ENCODE assay signal across 1 cellular context in the genomic region with DNA sequence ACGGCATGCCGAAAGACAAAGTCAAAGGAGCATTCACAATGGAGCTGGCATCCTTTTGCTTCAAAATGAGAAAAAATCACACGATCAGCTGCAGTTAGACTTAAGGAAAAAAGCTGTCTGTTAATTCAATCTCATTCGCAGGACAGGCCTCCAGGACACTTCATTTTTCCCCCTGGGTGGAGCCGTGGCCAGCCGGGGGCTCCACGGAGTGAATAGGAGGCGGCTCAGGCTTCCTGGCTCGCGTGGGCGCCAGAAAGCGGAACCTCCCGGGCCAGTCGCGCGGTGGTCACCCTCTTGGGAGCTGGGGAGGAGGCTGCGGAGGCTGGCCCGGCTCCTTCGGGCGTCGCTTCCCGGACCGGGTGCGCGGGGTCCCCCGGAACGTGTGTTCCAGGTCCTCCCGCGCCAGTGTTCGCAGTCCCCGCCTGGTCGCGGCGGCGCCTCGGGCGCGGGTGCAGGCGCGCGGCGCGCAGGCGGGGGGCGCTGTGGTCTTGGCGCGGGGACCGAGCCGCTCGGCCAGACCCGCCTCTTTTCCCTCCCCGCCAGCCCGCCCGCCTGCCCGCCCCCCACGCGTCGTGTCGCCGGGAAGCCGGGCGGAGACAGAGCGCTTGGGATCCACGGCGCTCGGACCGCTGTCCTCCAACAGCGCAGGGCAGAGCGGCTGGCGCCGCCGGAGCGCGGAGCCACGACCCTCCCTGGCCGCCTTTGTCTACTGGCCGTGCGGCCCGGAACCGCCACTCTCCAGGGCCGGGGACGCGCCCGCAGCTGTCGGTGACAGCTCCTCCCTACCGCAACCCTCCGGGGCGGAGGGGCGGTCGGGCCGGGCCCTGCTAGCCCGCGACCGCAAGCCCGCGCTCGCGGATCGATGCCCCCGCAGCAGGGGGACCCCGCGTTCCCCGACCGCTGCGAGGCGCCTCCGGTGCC.
TF ChIP-seq lines count a peak whose summit lies in the region.

A gene (plus strand): TSS at position 599 of the 921 bp plus-strand sequence. CDS start 264 bp downstream, at position 863.

TF ChIP-seq in HepG2, 621 proteins besides CTCF, POLR2A, EP300 and RAD21 (continued from another document and continues in another):
- TF ChIP-seq, protein P1, sequence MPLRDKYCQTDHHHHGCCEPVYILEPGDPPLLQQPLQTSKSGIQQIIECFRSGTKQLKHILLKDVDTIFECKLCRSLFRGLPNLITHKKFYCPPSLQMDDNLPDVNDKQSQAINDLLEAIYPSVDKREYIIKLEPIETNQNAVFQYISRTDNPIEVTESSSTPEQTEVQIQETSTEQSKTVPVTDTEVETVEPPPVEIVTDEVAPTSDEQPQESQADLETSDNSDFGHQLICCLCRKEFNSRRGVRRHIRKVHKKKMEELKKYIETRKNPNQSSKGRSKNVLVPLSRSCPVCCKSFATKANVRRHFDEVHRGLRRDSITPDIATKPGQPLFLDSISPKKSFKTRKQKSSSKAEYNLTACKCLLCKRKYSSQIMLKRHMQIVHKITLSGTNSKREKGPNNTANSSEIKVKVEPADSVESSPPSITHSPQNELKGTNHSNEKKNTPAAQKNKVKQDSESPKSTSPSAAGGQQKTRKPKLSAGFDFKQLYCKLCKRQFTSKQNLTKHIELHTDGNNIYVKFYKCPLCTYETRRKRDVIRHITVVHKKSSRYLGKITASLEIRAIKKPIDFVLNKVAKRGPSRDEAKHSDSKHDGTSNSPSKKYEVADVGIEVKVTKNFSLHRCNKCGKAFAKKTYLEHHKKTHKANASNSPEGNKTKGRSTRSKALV (CRISPR knock-in tag; IDR thresholded peaks at IDR 0.05), result peak; percentile 39; the same call in 1 of the 2 replicates
- TF ChIP-seq ZNF431 (CRISPR knock-in tag; IDR thresholded peaks at IDR 0.05; ENCODE audit: borderline replicate concordance, low read depth) (peak; percentile 69; the same call in 1 of the 2 replicates), ZNF619 (CRISPR knock-in tag; IDR thresholded peaks at IDR 0.05) (no peak), CREB1 (IDR thresholded peaks at IDR 0.05) (no peak), CREB1 (CRISPR knock-in tag; IDR thresholded peaks at IDR 0.05) (no peak), ZNF558 (CRISPR knock-in tag; IDR thresholded peaks at IDR 0.05; ENCODE audit: borderline replicate concordance) (no peak), RARA (CRISPR knock-in tag; IDR thresholded peaks at IDR 0.05) (0 out of 2 replicates have a peak, but pooled peaks have one; percentile 36), ZFP37 (CRISPR knock-in tag; IDR thresholded peaks at IDR 0.05; ENCODE audit: borderline replicate concordance) (no peak), HIVEP1 (CRISPR knock-in tag; IDR thresholded peaks at IDR 0.05) (no peak), POLR2AphosphoS2 (IDR thresholded peaks at IDR 0.05; ENCODE audit: low read depth, low read length) (no peak), NFRKB (IDR thresholded peaks at IDR 0.05) (no peak), MBNL3 (CRISPR knock-in tag; conservative IDR thresholded peaks at IDR 0.05) (no peak), DMAP1 (CRISPR knock-in tag; IDR thresholded peaks at IDR 0.05) (peak; percentile 31; the same call in 1 of the 2 replicates), NBN (conservative IDR thresholded peaks at IDR 0.05) (no peak), ZFYVE20 (CRISPR knock-in tag; IDR thresholded peaks at IDR 0.05; ENCODE audit: borderline replicate concordance, low read depth) (no peak), YY1 (IDR thresholded peaks at IDR 0.05; ENCODE audit: insufficient read depth, insufficient replicate concordance, low read depth, low read length) (peak; percentile 79), SPEN (CRISPR knock-in tag; IDR thresholded peaks at IDR 0.05; ENCODE audit: low read depth) (no peak; the same call in 1 of the 2 replicates), ZSCAN22 (CRISPR knock-in tag; IDR thresholded peaks at IDR 0.05) (no peak), MYC (CRISPR knock-in tag; IDR thresholded peaks at IDR 0.05; ENCODE audit: borderline replicate concordance) (peak; percentile 44; the same call in 1 of the 2 replicates), PPARG (CRISPR knock-in tag; conservative IDR thresholded peaks at IDR 0.05) (no peak), ZNF879 (CRISPR knock-in tag; IDR thresholded peaks at IDR 0.05) (no peak), HNRNPLL (IDR thresholded peaks at IDR 0.05; ENCODE audit: low read depth, low read length, poor library complexity, severe bottlenecking) (peak; percentile 87), BORCS8-MEF2B (CRISPR knock-in tag; IDR thresholded peaks at IDR 0.05) (no peak), NCOA1 (CRISPR knock-in tag; IDR thresholded peaks at IDR 0.05) (no peak), ZKSCAN5 (CRISPR knock-in tag; IDR thresholded peaks at IDR 0.05) (no peak), ZNF24 (IDR thresholded peaks at IDR 0.05) (no peak), ZNF282 (IDR thresholded peaks at IDR 0.05; ENCODE audit: partially characterized antibody) (no peak)
- TF ChIP-seq, protein P2, sequence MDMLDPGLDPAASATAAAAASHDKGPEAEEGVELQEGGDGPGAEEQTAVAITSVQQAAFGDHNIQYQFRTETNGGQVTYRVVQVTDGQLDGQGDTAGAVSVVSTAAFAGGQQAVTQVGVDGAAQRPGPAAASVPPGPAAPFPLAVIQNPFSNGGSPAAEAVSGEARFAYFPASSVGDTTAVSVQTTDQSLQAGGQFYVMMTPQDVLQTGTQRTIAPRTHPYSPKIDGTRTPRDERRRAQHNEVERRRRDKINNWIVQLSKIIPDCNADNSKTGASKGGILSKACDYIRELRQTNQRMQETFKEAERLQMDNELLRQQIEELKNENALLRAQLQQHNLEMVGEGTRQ (IDR thresholded peaks at IDR 0.05; ENCODE audit: low read depth, low read length), result no peak
- TF ChIP-seq, protein P2 (CRISPR knock-in tag; IDR thresholded peaks at IDR 0.05; ENCODE audit: borderline replicate concordance), result no peak
- TF ChIP-seq, protein P3, sequence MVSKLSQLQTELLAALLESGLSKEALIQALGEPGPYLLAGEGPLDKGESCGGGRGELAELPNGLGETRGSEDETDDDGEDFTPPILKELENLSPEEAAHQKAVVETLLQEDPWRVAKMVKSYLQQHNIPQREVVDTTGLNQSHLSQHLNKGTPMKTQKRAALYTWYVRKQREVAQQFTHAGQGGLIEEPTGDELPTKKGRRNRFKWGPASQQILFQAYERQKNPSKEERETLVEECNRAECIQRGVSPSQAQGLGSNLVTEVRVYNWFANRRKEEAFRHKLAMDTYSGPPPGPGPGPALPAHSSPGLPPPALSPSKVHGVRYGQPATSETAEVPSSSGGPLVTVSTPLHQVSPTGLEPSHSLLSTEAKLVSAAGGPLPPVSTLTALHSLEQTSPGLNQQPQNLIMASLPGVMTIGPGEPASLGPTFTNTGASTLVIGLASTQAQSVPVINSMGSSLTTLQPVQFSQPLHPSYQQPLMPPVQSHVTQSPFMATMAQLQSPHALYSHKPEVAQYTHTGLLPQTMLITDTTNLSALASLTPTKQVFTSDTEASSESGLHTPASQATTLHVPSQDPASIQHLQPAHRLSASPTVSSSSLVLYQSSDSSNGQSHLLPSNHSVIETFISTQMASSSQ (IDR thresholded peaks at IDR 0.05; ENCODE audit: low read depth), result no peak
- TF ChIP-seq, protein P3 (CRISPR knock-in tag; IDR thresholded peaks at IDR 0.05; ENCODE audit: borderline replicate concordance), result no peak
- TF ChIP-seq, protein P4, sequence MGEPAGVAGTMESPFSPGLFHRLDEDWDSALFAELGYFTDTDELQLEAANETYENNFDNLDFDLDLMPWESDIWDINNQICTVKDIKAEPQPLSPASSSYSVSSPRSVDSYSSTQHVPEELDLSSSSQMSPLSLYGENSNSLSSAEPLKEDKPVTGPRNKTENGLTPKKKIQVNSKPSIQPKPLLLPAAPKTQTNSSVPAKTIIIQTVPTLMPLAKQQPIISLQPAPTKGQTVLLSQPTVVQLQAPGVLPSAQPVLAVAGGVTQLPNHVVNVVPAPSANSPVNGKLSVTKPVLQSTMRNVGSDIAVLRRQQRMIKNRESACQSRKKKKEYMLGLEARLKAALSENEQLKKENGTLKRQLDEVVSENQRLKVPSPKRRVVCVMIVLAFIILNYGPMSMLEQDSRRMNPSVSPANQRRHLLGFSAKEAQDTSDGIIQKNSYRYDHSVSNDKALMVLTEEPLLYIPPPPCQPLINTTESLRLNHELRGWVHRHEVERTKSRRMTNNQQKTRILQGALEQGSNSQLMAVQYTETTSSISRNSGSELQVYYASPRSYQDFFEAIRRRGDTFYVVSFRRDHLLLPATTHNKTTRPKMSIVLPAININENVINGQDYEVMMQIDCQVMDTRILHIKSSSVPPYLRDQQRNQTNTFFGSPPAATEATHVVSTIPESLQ (CRISPR knock-in tag; conservative IDR thresholded peaks at IDR 0.05), result no peak
- TF ChIP-seq, protein P5, sequence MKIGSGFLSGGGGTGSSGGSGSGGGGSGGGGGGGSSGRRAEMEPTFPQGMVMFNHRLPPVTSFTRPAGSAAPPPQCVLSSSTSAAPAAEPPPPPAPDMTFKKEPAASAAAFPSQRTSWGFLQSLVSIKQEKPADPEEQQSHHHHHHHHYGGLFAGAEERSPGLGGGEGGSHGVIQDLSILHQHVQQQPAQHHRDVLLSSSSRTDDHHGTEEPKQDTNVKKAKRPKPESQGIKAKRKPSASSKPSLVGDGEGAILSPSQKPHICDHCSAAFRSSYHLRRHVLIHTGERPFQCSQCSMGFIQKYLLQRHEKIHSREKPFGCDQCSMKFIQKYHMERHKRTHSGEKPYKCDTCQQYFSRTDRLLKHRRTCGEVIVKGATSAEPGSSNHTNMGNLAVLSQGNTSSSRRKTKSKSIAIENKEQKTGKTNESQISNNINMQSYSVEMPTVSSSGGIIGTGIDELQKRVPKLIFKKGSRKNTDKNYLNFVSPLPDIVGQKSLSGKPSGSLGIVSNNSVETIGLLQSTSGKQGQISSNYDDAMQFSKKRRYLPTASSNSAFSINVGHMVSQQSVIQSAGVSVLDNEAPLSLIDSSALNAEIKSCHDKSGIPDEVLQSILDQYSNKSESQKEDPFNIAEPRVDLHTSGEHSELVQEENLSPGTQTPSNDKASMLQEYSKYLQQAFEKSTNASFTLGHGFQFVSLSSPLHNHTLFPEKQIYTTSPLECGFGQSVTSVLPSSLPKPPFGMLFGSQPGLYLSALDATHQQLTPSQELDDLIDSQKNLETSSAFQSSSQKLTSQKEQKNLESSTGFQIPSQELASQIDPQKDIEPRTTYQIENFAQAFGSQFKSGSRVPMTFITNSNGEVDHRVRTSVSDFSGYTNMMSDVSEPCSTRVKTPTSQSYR (CRISPR knock-in tag; IDR thresholded peaks at IDR 0.05; ENCODE audit: borderline replicate concordance), result no peak
- TF ChIP-seq, protein P6, sequence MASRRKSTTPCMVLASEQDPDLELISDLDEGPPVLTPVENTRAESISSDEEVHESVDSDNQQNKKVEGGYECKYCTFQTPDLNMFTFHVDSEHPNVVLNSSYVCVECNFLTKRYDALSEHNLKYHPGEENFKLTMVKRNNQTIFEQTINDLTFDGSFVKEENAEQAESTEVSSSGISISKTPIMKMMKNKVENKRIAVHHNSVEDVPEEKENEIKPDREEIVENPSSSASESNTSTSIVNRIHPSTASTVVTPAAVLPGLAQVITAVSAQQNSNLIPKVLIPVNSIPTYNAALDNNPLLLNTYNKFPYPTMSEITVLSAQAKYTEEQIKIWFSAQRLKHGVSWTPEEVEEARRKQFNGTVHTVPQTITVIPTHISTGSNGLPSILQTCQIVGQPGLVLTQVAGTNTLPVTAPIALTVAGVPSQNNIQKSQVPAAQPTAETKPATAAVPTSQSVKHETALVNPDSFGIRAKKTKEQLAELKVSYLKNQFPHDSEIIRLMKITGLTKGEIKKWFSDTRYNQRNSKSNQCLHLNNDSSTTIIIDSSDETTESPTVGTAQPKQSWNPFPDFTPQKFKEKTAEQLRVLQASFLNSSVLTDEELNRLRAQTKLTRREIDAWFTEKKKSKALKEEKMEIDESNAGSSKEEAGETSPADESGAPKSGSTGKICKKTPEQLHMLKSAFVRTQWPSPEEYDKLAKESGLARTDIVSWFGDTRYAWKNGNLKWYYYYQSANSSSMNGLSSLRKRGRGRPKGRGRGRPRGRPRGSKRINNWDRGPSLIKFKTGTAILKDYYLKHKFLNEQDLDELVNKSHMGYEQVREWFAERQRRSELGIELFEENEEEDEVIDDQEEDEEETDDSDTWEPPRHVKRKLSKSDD (CRISPR knock-in tag; IDR thresholded peaks at IDR 0.05; ENCODE audit: low read depth), result no peak; the same call in 1 of the 2 replicates
- TF ChIP-seq, protein P7, sequence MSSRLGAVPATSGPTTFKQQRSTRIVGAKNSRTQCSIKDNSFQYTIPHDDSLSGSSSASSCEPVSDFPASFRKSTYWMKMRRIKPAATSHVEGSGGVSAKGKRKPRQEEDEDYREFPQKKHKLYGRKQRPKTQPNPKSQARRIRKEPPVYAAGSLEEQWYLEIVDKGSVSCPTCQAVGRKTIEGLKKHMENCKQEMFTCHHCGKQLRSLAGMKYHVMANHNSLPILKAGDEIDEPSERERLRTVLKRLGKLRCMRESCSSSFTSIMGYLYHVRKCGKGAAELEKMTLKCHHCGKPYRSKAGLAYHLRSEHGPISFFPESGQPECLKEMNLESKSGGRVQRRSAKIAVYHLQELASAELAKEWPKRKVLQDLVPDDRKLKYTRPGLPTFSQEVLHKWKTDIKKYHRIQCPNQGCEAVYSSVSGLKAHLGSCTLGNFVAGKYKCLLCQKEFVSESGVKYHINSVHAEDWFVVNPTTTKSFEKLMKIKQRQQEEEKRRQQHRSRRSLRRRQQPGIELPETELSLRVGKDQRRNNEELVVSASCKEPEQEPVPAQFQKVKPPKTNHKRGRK (CRISPR knock-in tag; IDR thresholded peaks at IDR 0.05), result no peak
